ENCODE assay signal across 1 cellular context in genomic region chr1:151281225-151281968, GRCh38.
A peak's percentile ranks its signal among the peaks of the same experiment; 100 is the strongest.
TF ChIP-seq lines count a peak whose summit lies in the region.

No MANE protein-coding gene starts in this region.

TF ChIP-seq in HEK293, 187 proteins besides CTCF, POLR2A, EP300 and RAD21 (continued from another document and continues in another):
- TF ChIP-seq ZBTB10 (tag by site-specific recombination; IDR thresholded peaks at IDR 0.05) (peak; percentile 94), ZNF416 (tag by site-specific recombination; IDR thresholded peaks at IDR 0.05) (no peak), KLF17 (tag by site-specific recombination; IDR thresholded peaks at IDR 0.05) (peak; percentile 86), ZNF266 (tag by site-specific recombination; IDR thresholded peaks at IDR 0.05; ENCODE audit: low read depth) (no peak), OVOL3 (tag by site-specific recombination; IDR thresholded peaks at IDR 0.05) (peak; percentile 81), ZNF140 (tag by site-specific recombination; IDR thresholded peaks at IDR 0.05) (no peak), ZNF175 (tag by site-specific recombination; IDR thresholded peaks at IDR 0.05) (no peak), GLIS2 (tag by site-specific recombination; IDR thresholded peaks at IDR 0.05) (peak; percentile 82), ZSCAN23 (tag by site-specific recombination; IDR thresholded peaks at IDR 0.05) (no peak), ZNF239 (tag by site-specific recombination; IDR thresholded peaks at IDR 0.05) (peak; percentile 38; the same call in 1 of the 2 replicates), ZNF843 (tag by site-specific recombination; IDR thresholded peaks at IDR 0.05) (peak; percentile 63; the same call in 1 of the 2 replicates), ZNF596 (tag by site-specific recombination; IDR thresholded peaks at IDR 0.05) (no peak), ZNF274 (IDR thresholded peaks at IDR 0.05; ENCODE audit: low read length) (no peak), ZNF274 (tag by site-specific recombination; IDR thresholded peaks at IDR 0.05; ENCODE audit: borderline replicate concordance) (no peak), ZIC2 (tag by site-specific recombination; IDR thresholded peaks at IDR 0.05) (no peak; the same call in 1 of the 2 replicates), ZNF629 (tag by site-specific recombination; IDR thresholded peaks at IDR 0.05) (peak; percentile 100), ATF2 (tag by site-specific recombination; IDR thresholded peaks at IDR 0.05; ENCODE audit: low read depth) (peak; percentile 100), ZNF10 (tag by site-specific recombination; IDR thresholded peaks at IDR 0.05) (peak; percentile 35; the same call in 1 of the 2 replicates), REST (tag by site-specific recombination; IDR thresholded peaks at IDR 0.05) (peak; percentile 57; the same call in 1 of the 2 replicates), ZBTB49 (tag by site-specific recombination; IDR thresholded peaks at IDR 0.05; ENCODE audit: low read depth) (no peak), ZNF529 (tag by site-specific recombination; IDR thresholded peaks at IDR 0.05; ENCODE audit: insufficient replicate concordance) (no peak), SETDB1 (IDR thresholded peaks at IDR 0.05; ENCODE audit: insufficient read length, low read length) (peak; percentile 62), ZBTB20 (tag by site-specific recombination; IDR thresholded peaks at IDR 0.05) (peak; percentile 66), KLF16 (tag by site-specific recombination; IDR thresholded peaks at IDR 0.05) (peak; percentile 95), MZF1 (tag by site-specific recombination; IDR thresholded peaks at IDR 0.05; ENCODE audit: borderline replicate concordance) (peak; percentile 86), PRDM4 (tag by site-specific recombination; IDR thresholded peaks at IDR 0.05) (peak; percentile 67; the same call in 1 of the 2 replicates), ZNF16 (tag by site-specific recombination; IDR thresholded peaks at IDR 0.05; ENCODE audit: low read depth) (no peak), KLF9 (tag by site-specific recombination; IDR thresholded peaks at IDR 0.05; ENCODE audit: low read depth) (peak; percentile 89), TSHZ1 (tag by site-specific recombination; IDR thresholded peaks at IDR 0.05; ENCODE audit: borderline replicate concordance) (peak; percentile 10; the same call in 1 of the 2 replicates), ZNF660 (tag by site-specific recombination; IDR thresholded peaks at IDR 0.05) (peak; percentile 61; the same call in 1 of the 2 replicates), ZNF174 (tag by site-specific recombination; IDR thresholded peaks at IDR 0.05) (no peak), ZBTB21 (tag by site-specific recombination; IDR thresholded peaks at IDR 0.05) (peak; percentile 99), KLF10 (tag by site-specific recombination; IDR thresholded peaks at IDR 0.05) (peak; percentile 92), ZSCAN5A (tag by site-specific recombination; IDR thresholded peaks at IDR 0.05) (peak; percentile 58), ZNF747 (tag by site-specific recombination; IDR thresholded peaks at IDR 0.05) (no peak), ZNF335 (tag by site-specific recombination; conservative IDR thresholded peaks at IDR 0.05) (peak; percentile 96), SP2 (tag by site-specific recombination; IDR thresholded peaks at IDR 0.05) (peak; percentile 90), ZNF214 (tag by site-specific recombination; IDR thresholded peaks at IDR 0.05; ENCODE audit: borderline replicate concordance) (no peak), ZNF639 (tag by site-specific recombination; IDR thresholded peaks at IDR 0.05) (peak; percentile 9), ZNF23 (tag by site-specific recombination; IDR thresholded peaks at IDR 0.05; ENCODE audit: borderline replicate concordance) (no peak)
